In the genomic region with DNA sequence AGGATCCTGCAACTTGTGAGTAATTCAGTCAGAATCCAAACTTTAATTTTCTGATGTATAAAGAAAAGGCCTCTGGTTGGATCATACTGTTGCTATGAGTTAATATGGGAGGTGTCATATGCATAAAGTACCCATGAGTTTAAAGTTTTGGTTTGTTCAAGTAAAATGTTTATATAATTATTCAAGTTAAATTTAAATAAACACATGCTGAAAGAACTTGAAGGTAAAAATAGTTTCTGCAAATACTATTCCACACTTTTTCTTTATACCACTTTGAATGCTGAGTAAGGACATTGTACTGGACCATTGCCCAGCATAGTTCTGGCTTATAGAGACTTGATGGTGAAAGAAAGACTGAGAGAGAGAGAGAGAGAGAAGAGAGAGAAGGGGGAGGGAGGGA, we compare ENCODE assay signal across 14 cellular contexts. TPM values are rescaled to one million over a fixed set of nuclear protein-coding genes. Genes with fewer than 3 reads are reported as not detected.
DNase-seq lines count a peak whose midpoint lies in the region; ATAC-seq and TF ChIP-seq lines count a peak whose summit lies in the region.
"Had no signal": no experiment of that assay in that cellular context is flagged by ENCODE, and none has a peak within 500 bp of the region (broad histone marks: within the 10 kb centered on the region; RNA-seq: fewer than 3 reads in every experiment).

No MANE protein-coding gene starts in this region.

- peak; percentile 37 to 69 (median 46) for ATAC-seq in right lobe of liver
- no peak for ATAC-seq in HG03097 (IDR thresholded peaks at IDR 0.05; ENCODE audit: low FRiP score, unreplicated experiment)

- no peak for TF ChIP-seq POLR2A in esophagus muscularis mucosa (IDR thresholded peaks at IDR 0.05; ENCODE audit: low read depth)
- no peak for TF ChIP-seq POLR2A in right lobe of liver (IDR thresholded peaks at IDR 0.05)

- H3K4me3 ChIP-seq in AG10803 (ENCODE audit: low read length) (no peak overlapping the region), esophagus muscularis mucosa (no peak overlapping the region), right lobe of liver (no peak overlapping the region)
- H3K4me3 ChIP-seq: psoas muscle had no signal

- H3K4me1 ChIP-seq in esophagus muscularis mucosa (peaks cover 51 to 70% (median 64%) of the 10 kb centered on the region in 4 donors), right lobe of liver (peaks cover 0 to 8% (median 0%) of the 10 kb centered on the region in 4 donors)

- H3K9me3 ChIP-seq in esophagus muscularis mucosa (no peaks in the 10 kb centered on the region), right lobe of liver (no peaks in the 10 kb centered on the region)
- H3K9me3 ChIP-seq: psoas muscle had no signal

- peak; percentile 69 for DNase-seq in AG10803 (ENCODE audit: low read depth)
- peak; percentile 47 for DNase-seq in RPMI8226
- DNase-seq in esophagus muscularis mucosa (ENCODE audit: extremely low spot score), result no peak
- DNase-seq in right lobe of liver, result no peak
- DNase-seq in NCI-H2227 (lab: John Stamatoyannopoulos, UW; ENCODE audit: unreplicated experiment), result no peak
- DNase-seq in NCI-H446 treated with DMSO at 0.1 percent for 48 hours (lab: John Stamatoyannopoulos, UW), result no peak
- no peak for DNase-seq in cortex of kidney (lab: John Stamatoyannopoulos, UW)
- DNase-seq: activated CD4-positive, alpha-beta T cell treated with anti-CD3 and anti-CD28 coated beads, Interleukin-2, amount 10 ng/mL, durations not matched to agents 24 days and 14 days; psoas muscle; stimulated activated CD4-positive, alpha-beta T cell treated with anti-CD3 and anti-CD28 coated beads, Interleukin-4, amount 100 ng/mL, for 24 hours; stimulated activated naive CD4-positive, alpha-beta T cell treated with Interleukin-2 at 50 U/mL for 16 hours; T-helper 2 cell had no signal

- no peak for TF ChIP-seq EP300 in esophagus muscularis mucosa (IDR thresholded peaks at IDR 0.05)

- H3K36me3 ChIP-seq in esophagus muscularis mucosa, result no peaks in the 10 kb centered on the region
- no peaks in the 10 kb centered on the region for H3K36me3 ChIP-seq in right lobe of liver

- H3K27me3 ChIP-seq in esophagus muscularis mucosa, result no peaks in the 10 kb centered on the region
- no peaks in the 10 kb centered on the region for H3K27me3 ChIP-seq in right lobe of liver

- no peak for TF ChIP-seq CTCF in AG10803 (conservative IDR thresholded peaks at IDR 0.05; ENCODE audit: low read length)
- TF ChIP-seq CTCF in esophagus muscularis mucosa (IDR thresholded peaks at IDR 0.05), result no peak
- no peak for TF ChIP-seq CTCF in right lobe of liver (IDR thresholded peaks at IDR 0.05)

- intact Hi-C loops in esophagus muscularis mucosa (cut with DNase I) (no loop called here), right lobe of liver (cut with DNase I) (no loop called here)

- peak overlapping the region; percentile 21 to 60 (median 43) for H3K27ac ChIP-seq in esophagus muscularis mucosa (replicated peaks in 1 of 4)
- H3K27ac ChIP-seq in right lobe of liver, result no peak overlapping the region
- H3K27ac ChIP-seq: C4-2B, psoas muscle had no signal

RNA-seq across cellular contexts. Expression of a gene that starts 30.7 kb away (rescaled TPM):
- 100 to 1,000 TPM in 1 of 4 donors, 10 to 100 TPM in 3; 79.7 to 131 (median 93.0) TPM for total RNA-seq in esophagus muscularis mucosa
- 10 to 100 TPM; 27.2 to 41.6 (median 33.2) TPM for total RNA-seq in right lobe of liver

RNA-seq across cellular contexts. Expression of a gene that starts 30.9 kb away (rescaled TPM):
- total RNA-seq in esophagus muscularis mucosa (1 to 10 TPM; 2.1 to 3.7 (median 2.9) TPM), right lobe of liver (under 1 TPM in 5 of 6 experiments, not detected in 1; 0.12 to 0.53 (median 0.20) TPM)
- total RNA-seq: activated CD4-positive, alpha-beta T cell treated with anti-CD3 and anti-CD28 coated beads, Interleukin-2, amount 10 ng/mL, durations not matched to agents 24 days and 14 days; psoas muscle had no signal

Comparison
In these comparisons a context has a peak if more than half of its experiments do, and no peak if none do; other contexts are left out.
1. DNase-seq: peak in AG10803 (single experiment) and RPMI8226 (single experiment); none in esophagus muscularis mucosa (single experiment), right lobe of liver (0 of 3), NCI-H2227 (single experiment), NCI-H446 treated with DMSO at 0.1 percent for 48 hours (single experiment) and cortex of kidney (single experiment).
2. H3K27ac ChIP-seq: peak in esophagus muscularis mucosa (4 of 4); none in right lobe of liver (0 of 3).